16 cellular contexts compared by ENCODE assay signal in the genomic region with DNA sequence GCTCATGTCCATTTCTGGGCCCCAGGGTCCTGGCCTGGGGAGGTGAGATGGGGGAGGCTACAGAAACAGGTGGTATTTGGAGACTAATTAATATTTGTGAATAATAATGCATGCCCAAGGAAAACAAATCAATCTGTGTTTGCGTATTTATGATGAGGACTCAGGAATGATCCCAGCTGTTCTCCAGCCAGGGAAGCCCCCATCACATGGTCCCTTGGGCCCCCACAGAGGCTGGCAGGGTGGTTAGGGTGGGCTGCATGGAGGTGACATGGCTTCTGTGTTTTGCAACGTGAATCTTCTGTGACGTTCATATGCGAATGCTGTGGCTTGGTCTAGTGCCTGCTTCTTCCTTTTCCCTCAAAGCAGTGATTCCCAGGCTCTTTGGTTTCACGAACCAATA. TPM values are rescaled to one million over a fixed set of nuclear protein-coding genes. Genes with fewer than 3 reads are reported as not detected.
DNase-seq lines count a peak whose midpoint lies in the region; ATAC-seq and TF ChIP-seq lines count a peak whose summit lies in the region.
"Had no signal": no experiment of that assay in that cellular context is flagged by ENCODE, and none has a peak within 500 bp of the region (broad histone marks: within the 10 kb centered on the region; RNA-seq: fewer than 3 reads in every experiment).

No MANE protein-coding gene starts in this region.

- H3K36me3 ChIP-seq in esophagus muscularis mucosa = peaks cover 0 to 17% (median 5%) of the 10 kb centered on the region in 4 donors
- no peaks in the 10 kb centered on the region for H3K36me3 ChIP-seq in osteoblast (ENCODE audit: insufficient read depth, low read length)
- no peaks in the 10 kb centered on the region for H3K36me3 ChIP-seq in tibial artery

- H3K9me3 ChIP-seq in esophagus muscularis mucosa = no peaks in the 10 kb centered on the region
- no peaks in the 10 kb centered on the region for H3K9me3 ChIP-seq in osteoblast (ENCODE audit: low read depth, low read length)
- H3K9me3 ChIP-seq in tibial artery = no peaks in the 10 kb centered on the region

- H3K27ac ChIP-seq in angular gyrus (ENCODE audit: low read depth, low read length) = peak overlapping the region; percentile 91
- H3K27ac ChIP-seq in esophagus muscularis mucosa (replicated peaks in 1 of 4) = peak overlapping the region; percentile 75 to 81 (median 78)
- no peak overlapping the region for H3K27ac ChIP-seq in osteoblast (ENCODE audit: low read depth, low read length)
- H3K27ac ChIP-seq in tibial artery = peak overlapping the region; percentile 80 to 84

- WGBS in esophagus muscularis mucosa = 67% methylated on average over 5 of the region's 5 CpGs

- peaks cover 15% of the 10 kb centered on the region for H3K79me2 ChIP-seq in osteoblast (ENCODE audit: insufficient read depth, low read length)

- H3K4me1 ChIP-seq in esophagus muscularis mucosa (peaks cover 12 to 81% (median 69%) of the 10 kb centered on the region in 4 donors), osteoblast (ENCODE audit: insufficient read depth, low read length) (peaks cover 6% of the 10 kb centered on the region), tibial artery (peaks cover 0 to 88% (median 50%) of the 10 kb centered on the region in 4 donors)

- intact Hi-C loops in esophagus muscularis mucosa (cut with DNase I) (no loop called here), tibial artery (cut with DNase I; ENCODE audit: low total_unique reads) (no loop called here)

- peaks cover 8% of the 10 kb centered on the region for H4K20me1 ChIP-seq in osteoblast (ENCODE audit: insufficient read depth, low read length)

- TF ChIP-seq CTCF in esophagus muscularis mucosa (IDR thresholded peaks at IDR 0.05) = no peak
- no peak for TF ChIP-seq CTCF in osteoblast (IDR thresholded peaks at IDR 0.05; ENCODE audit: extremely low read depth, low read depth, low read length)
- TF ChIP-seq CTCF in tibial artery (IDR thresholded peaks at IDR 0.05) = no peak

- peak overlapping the region; percentile 67 for H2AFZ ChIP-seq in osteoblast (ENCODE audit: low read length)

- no peak overlapping the region for H3K4me2 ChIP-seq in osteoblast (ENCODE audit: insufficient read depth, low read length)

- DNase-seq in esophagus muscularis mucosa (ENCODE audit: extremely low spot score) (no peak), osteoblast (ENCODE audit: insufficient read length, low spot score, missing footprints) (peak; percentile 78), tibial artery (no peak), D341Med (ENCODE audit: low spot score) (no peak), NCI-H526 treated with DMSO at 0.1 percent for 48 hours (lab: John Stamatoyannopoulos, UW) (no peak), putamen (ENCODE audit: low spot score) (no peak)
- DNase-seq: activated CD4-positive, CD25-positive, alpha-beta regulatory T cell; amniotic stem cell; DMS153; erythroblast; NCI-H1048; NK-92 treated with Interleukin-12 subunit alpha and Interleukin-12 subunit beta, amount 100 ng/mL, for 24 hours; SHP77 had no signal

- no peak for ATAC-seq in GM21447 (IDR thresholded peaks at IDR 0.05; ENCODE audit: unreplicated experiment)
- ATAC-seq: natural killer cell treated with Interleukin-12 subunit alpha and Interleukin-12 subunit beta and Interleukin-15 and Interleukin-18, amount 100 ng/mL, for 72 hours had no signal

- no peak for TF ChIP-seq POLR2A in esophagus muscularis mucosa (IDR thresholded peaks at IDR 0.05; ENCODE audit: low read depth)

- H3K27me3 ChIP-seq in esophagus muscularis mucosa (no peaks in the 10 kb centered on the region), osteoblast (ENCODE audit: insufficient read depth, low read length) (no peaks in the 10 kb centered on the region), tibial artery (no peaks in the 10 kb centered on the region)

- H3K4me3 ChIP-seq in esophagus muscularis mucosa (no peak overlapping the region), osteoblast (ENCODE audit: insufficient read depth, low read length) (no peak overlapping the region), tibial artery (no peak overlapping the region)

- no peak for TF ChIP-seq EP300 in esophagus muscularis mucosa (IDR thresholded peaks at IDR 0.05)

RNA-seq across cellular contexts. Expression of a gene that starts 10.5 kb away (rescaled TPM):
- total RNA-seq in esophagus muscularis mucosa (10 to 100 TPM; 33.8 to 84.2 (median 53.7) TPM), osteoblast (12.1 and 13.0 TPM in 2 replicates)
